Comparison of ENCODE assay signal across 8 cellular contexts in the genomic region with DNA sequence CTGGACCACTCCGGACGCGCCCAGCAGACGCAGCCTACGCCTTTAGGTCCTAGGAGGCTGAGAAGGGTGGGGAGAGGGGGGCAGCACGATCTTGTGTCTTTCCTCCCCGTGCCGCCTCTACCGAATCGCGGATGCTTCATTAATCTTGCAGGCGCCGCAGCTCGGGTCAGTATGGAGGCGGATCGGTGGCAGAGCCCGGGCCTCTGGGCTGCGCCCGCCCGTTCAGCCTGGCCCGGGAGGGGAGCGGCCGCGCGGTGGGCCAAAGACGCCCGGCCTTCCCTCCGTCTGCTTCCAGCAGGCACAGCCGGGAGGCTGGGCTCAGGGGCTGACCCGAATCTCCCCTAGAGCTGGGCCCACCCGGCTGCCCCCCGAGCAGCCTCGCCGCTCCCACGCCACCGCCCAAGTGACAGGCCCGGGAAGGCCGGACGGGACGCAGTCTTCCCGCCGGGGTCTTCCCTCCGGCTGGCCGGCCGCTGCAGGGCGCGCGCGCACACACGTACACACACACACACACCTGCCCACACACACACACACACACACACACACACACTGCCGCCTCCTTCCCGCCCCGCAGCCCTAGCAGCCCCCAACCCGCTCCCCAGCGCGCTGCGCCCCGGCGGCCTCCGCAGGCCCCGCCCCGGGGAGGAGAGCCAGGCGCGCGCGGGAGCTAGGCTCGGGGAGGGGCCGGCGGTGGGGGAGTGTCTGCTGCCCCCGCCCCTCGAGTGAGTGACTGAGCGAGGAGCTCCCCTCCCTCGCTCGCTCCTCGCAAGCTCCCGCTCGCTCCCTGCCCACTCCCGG. TPM values are rescaled to one million over a fixed set of nuclear protein-coding genes. Genes with fewer than 3 reads are reported as not detected.
A peak's percentile ranks its signal among the peaks of the same experiment; 100 is the strongest.
DNase-seq lines count a peak whose midpoint lies in the region; ATAC-seq and TF ChIP-seq lines count a peak whose summit lies in the region.

A gene with protein sequence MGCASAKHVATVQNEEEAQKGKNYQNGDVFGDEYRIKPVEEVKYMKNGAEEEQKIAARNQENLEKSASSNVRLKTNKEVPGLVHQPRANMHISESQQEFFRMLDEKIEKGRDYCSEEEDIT (plus strand): TSS at position 759 of the 798 bp plus-strand sequence. CDS start 90,481 bp downstream, outside the sequence.

- peak within 1 kb of the TSS in 1 of 2 donors; percentile 56 for H3K27ac Mint-ChIP-seq in T-cell

- 5% methylated on average over 30 of the region's 78 CpGs; no CpG with 5 or more reads in 1 of the 2 donors for WGBS in transverse colon (ENCODE audit: low coverage in 1 of 2), 2 donors

- ATAC-seq in T-cell (replicated peaks in 1 of 4) = peak; percentile 74 to 83 (median 80)
- peak; percentile 97 to 98 for ATAC-seq in left cardiac atrium

- peak within 1 kb of the TSS; percentile 80 to 82 (median 81) for H3K4me3 Mint-ChIP-seq in T-cell

- POLR2A ChIA-PET in T-cell (lab: Charles Lee) = interaction anchor here in 1 of 2 donors (0.6 to 0.7 kb wide), 4 partner anchors 8 to 930 kb away, joined by 3 to 9 read pairs (median 4); a partner anchor contains a TSS

- CTCF ChIA-PET in T-cell (lab: Charles Lee) = interaction anchor here in 1 of 2 donors (0.6 to 0.7 kb wide), 2 partner anchors 24 to 492 kb away, joined by 3 to 4 read pairs; no protein-coding TSS in a partner anchor

- DNase-seq in GDM1 (lab: John Stamatoyannopoulos, UW) = peak; percentile 90
- peak; percentile 26 for DNase-seq in HFF-Myc (ENCODE audit: extremely low read depth, low read depth)
- peak; percentile 93 for DNase-seq in NCI-H1092 treated with DMSO at 0.1 percent for 48 hours (lab: John Stamatoyannopoulos, UW)
- DNase-seq in T-cell = peak; percentile 14 to 77 (median 58)
- peak in 55 of 56 donors; percentile 6 to 91 (median 70) for DNase-seq in amygdala (lab: John Stamatoyannopoulos, UW)
- DNase-seq in left cardiac atrium = peak; percentile 91
- peak; percentile 65 to 98 (median 88) for DNase-seq in posterior cingulate gyrus
- DNase-seq in transverse colon = peak; percentile 92

- no peaks in the 10 kb centered on the region for H3K27me3 ChIP-seq in transverse colon

- peak within 1 kb of the TSS; percentile 86 to 94 (median 90) for H3K27ac ChIP-seq in transverse colon

- H3K9me3 ChIP-seq in transverse colon = no peaks in the 10 kb centered on the region

- in situ Hi-C loops in transverse colon (cut with MboI; ENCODE audit: low pct_ligation_motif_present in 1 of 4, low pct_unique_long_range_greater_than_20kb in 1 of 4, low sequenced_read_pairs in 3 of 4) = loop anchor here in 2 of 4 donors (25.0 kb wide), 2 partner anchors 176 to 276 kb away; no protein-coding TSS in a partner anchor

- H3K4me1 ChIP-seq in transverse colon = peaks cover 3 to 30% (median 11%) of the 10 kb centered on the region in 4 donors

- H3K9me3 Mint-ChIP-seq in T-cell = no peaks in the 10 kb centered on the region

- no peak for TF ChIP-seq EP300 in transverse colon (IDR thresholded peaks at IDR 0.05; ENCODE audit: low read depth)

- H3K4me1 Mint-ChIP-seq in T-cell = peaks cover 18 to 23% (median 21%) of the 10 kb centered on the region in 3 donors

- H3K36me3 Mint-ChIP-seq in T-cell = no peaks in the 10 kb centered on the region

- H3K36me3 ChIP-seq in transverse colon = no peaks in the 10 kb centered on the region

- TF ChIP-seq POLR2A in transverse colon (IDR thresholded peaks at IDR 0.05) = peak; percentile 87

- intact Hi-C loops in left cardiac atrium (cut with DNase I) = loop anchor here in 1 of 2 donors (2.0 to 10.0 kb wide), 4 partner anchors 81 to 278 kb away; no protein-coding TSS in a partner anchor
- intact Hi-C loops in posterior cingulate gyrus (cut with DNase I) = loop anchor here (5.0 to 10.0 kb wide), 3 partner anchors 178 to 312 kb away; no protein-coding TSS in a partner anchor
- intact Hi-C loops in transverse colon (cut with DNase I; ENCODE audit: low total_unique reads) = loop anchor here (5.0 to 10.0 kb wide), 2 partner anchors 178 to 276 kb away; no protein-coding TSS in a partner anchor

- peak within 1 kb of the TSS; percentile 74 for H3K4me3 ChIP-seq in HFF-Myc (replicated peaks; ENCODE audit: low read depth, low read length)
- H3K4me3 ChIP-seq in transverse colon = peak within 1 kb of the TSS; percentile 67 to 93 (median 84)

- H3K27me3 Mint-ChIP-seq in T-cell = peaks cover 65 to 66% of the 10 kb centered on the region in 2 donors

- no peak for TF ChIP-seq CTCF in HFF-Myc (IDR thresholded peaks at IDR 0.05; ENCODE audit: low read depth, low read length, missing control alignments)
- no peak for TF ChIP-seq CTCF in transverse colon (IDR thresholded peaks at IDR 0.05)

RNA-seq across cellular contexts. Expression of the gene that starts here (rescaled TPM):
- total RNA-seq in T-cell (10 to 100 TPM in 1 of 5 donors, 1 to 10 TPM in 4; 1.4 to 17.2 (median 5.9) TPM), left cardiac atrium (10 to 100 TPM; 61.3 to 80.7 TPM), transverse colon (10 to 100 TPM; 38.4 to 70.0 (median 62.4) TPM)

Comparison
In these comparisons a context has a peak if more than half of its experiments do, and no peak if none do; other contexts are left out.
1. Peak in every context shown above with its lines: DNase-seq, ATAC-seq, H3K4me3 ChIP-seq and H3K27ac ChIP-seq.
2. DNase-seq: peak in every context shown above with its lines; median percentile 93 in NCI-H1092 treated with DMSO at 0.1 percent for 48 hours; 92 in transverse colon; 91 in left cardiac atrium; 90 in GDM1; 88 in posterior cingulate gyrus; 70 in amygdala; 58 in T-cell; 26 in HFF-Myc.